In the genomic region with DNA sequence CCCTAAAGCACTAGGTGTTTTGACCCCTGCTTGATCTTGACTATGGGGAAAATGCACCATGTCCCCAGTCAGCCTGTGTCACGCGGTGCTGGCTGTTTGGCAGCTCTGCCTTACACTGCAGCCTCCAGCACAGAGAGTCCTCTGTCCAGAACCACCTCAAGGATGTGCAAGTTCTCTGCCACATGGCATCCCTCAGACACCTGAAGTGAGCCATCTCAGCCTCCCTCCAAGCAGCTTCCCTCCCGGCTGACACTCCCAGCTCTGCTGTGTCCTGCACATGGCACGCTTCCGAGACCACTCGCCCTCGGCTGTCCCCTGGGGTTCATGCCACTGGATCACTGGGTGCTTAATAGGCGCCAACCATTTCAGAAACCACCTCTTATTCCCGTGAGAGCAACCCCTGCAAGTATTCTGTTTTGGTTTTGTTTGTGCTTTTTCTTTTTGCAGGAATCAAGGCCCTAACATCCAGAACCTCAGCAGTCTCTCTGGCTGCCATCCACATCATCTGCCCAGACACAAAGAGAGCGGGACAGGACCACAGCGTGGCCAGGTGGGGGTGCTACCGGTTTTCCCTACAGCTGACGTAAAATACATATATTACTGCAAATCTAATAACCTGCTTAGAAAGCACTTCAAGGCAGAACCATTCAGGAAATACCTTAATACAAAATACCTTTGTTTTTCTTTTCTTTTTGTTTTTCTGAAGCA, we compare ENCODE assay signal across 8 cellular contexts. TPM values are rescaled to one million over a fixed set of nuclear protein-coding genes. Genes with fewer than 3 reads are reported as not detected.
DNase-seq lines count a peak whose midpoint lies in the region; ATAC-seq, FAIRE-seq and TF ChIP-seq lines count a peak whose summit lies in the region.

No MANE protein-coding gene starts in this region.

- TF ChIP-seq POLR2A in K562 (conservative IDR thresholded peaks at IDR 0.05) (no peak), upper lobe of left lung (IDR thresholded peaks at IDR 0.05) (no peak)

- H2AFZ ChIP-seq in K562 (ENCODE audit: low read depth, low read length): no peak overlapping the region

- DNase-seq in NCI-H2196 (lab: John Stamatoyannopoulos, UW; ENCODE audit: unreplicated experiment) (peak; percentile 47), K562 (ENCODE audit: extremely low read depth in 1 of 4, low spot score in 3 of 4) (peak; percentile 48 to 65 (median 64)), left colon (no peak), upper lobe of left lung (no peak), NCI-H146 (lab: John Stamatoyannopoulos, UW) (no peak), SW480 (ENCODE audit: low spot score) (no peak), cortex of kidney (lab: John Stamatoyannopoulos, UW) (no peak)

- WGBS in K562 (ENCODE audit: insufficient coverage, low coverage, missing lambda C conversion rate): 74% methylated on average over 13 of the region's 13 CpGs
- WGBS in upper lobe of left lung, 2 donors: 78 to 82% methylated on average over 11 to 13 of the region's 13 CpGs

- no peak overlapping the region for H3K4me3 ChIP-seq in BLaER1 treated with 17β-estradiol and CSF1 and Interleukin-3, amounts not matched to agents 10 nM and 100 nM
- no peak overlapping the region for H3K4me3 ChIP-seq in K562
- H3K4me3 ChIP-seq in upper lobe of left lung: no peak overlapping the region

- H3K9me3 ChIP-seq in BLaER1 treated with 17β-estradiol and CSF1 and Interleukin-3, amounts not matched to agents 10 nM and 100 nM (replicated peaks in 1 of 11): no peaks in the 10 kb centered on the region
- H3K9me3 ChIP-seq in K562 (replicated peaks; ENCODE audit: control insufficient read depth, insufficient read depth, low read depth, low read length): no peaks in the 10 kb centered on the region
- no peaks in the 10 kb centered on the region for H3K9me3 ChIP-seq in upper lobe of left lung

- POLR2A ChIA-PET in K562 (lab: Yijun Ruan, JAX): interaction anchor here (0.6 to 0.7 kb wide), 2 partner anchors 7 to 344 kb away, joined by 3 to 4 read pairs; no protein-coding TSS in a partner anchor

- in situ Hi-C loops in K562 (cut with MboI): no loop called here

- H3K4me2 ChIP-seq in BLaER1 treated with 17β-estradiol and CSF1 and Interleukin-3, amounts not matched to agents 10 nM and 100 nM: peak overlapping the region; percentile 54 to 91 (median 62); a peak in 20 of 22 replicates
- no peak overlapping the region for H3K4me2 ChIP-seq in K562 (ENCODE audit: insufficient read depth, low read length)

- H3K9ac ChIP-seq in BLaER1 treated with 17β-estradiol and CSF1 and Interleukin-3, amounts not matched to agents 10 nM and 100 nM: peak overlapping the region in 3 of 11 experiments; percentile 2 to 46 (median 8); a peak in 1 of 22 replicates
- H3K9ac ChIP-seq in K562 (ENCODE audit: insufficient read depth in 1 of 2, low read depth in 2 of 2, low read length in 2 of 2): peak overlapping the region in 1 of 2 experiments; percentile 71; a peak in 2 of 4 replicates

- peaks cover 81% of the 10 kb centered on the region for H3K79me2 ChIP-seq in K562 (ENCODE audit: control insufficient read depth, insufficient read depth, low read length)

- BruUV-seq in K562 (replicated peaks; lab: Mats Ljungman, UMichigan): no TSS peak

- no peaks in the 10 kb centered on the region for H3K27me3 ChIP-seq in BLaER1 treated with 17β-estradiol and CSF1 and Interleukin-3, amounts not matched to agents 10 nM and 100 nM
- H3K27me3 ChIP-seq in K562 (ENCODE audit: control insufficient read depth in 2 of 2, insufficient read depth in 2 of 2, low read length in 2 of 2) (no peaks in the 10 kb centered on the region), upper lobe of left lung (no peaks in the 10 kb centered on the region)

- TF ChIP-seq EP300 in K562 (IDR thresholded peaks at IDR 0.05; ENCODE audit: low read length) (no peak), upper lobe of left lung (IDR thresholded peaks at IDR 0.05) (no peak)

- ATAC-seq in K562 (peak; percentile 78), left colon (peak; percentile 20), upper lobe of left lung (ENCODE audit: low FRiP score in 2 of 2) (no peak)

- TF ChIP-seq RAD21 in K562 (CRISPR knock-in tag; conservative IDR thresholded peaks at IDR 0.05 in 1 of 2, IDR thresholded peaks at IDR 0.05 in 1 of 2): peak; percentile 24 to 74; a peak in 2 of 4 replicates

- peak; percentile 40 for FAIRE-seq in K562 (lab: Jason Lieb, UNC)

- intact Hi-C loops in K562 (cut with micrococcal nuclease): no loop called here
- intact Hi-C loops in left colon (cut with DNase I, micrococcal nuclease): no loop called here

- no peak overlapping the region for H3K27ac ChIP-seq in BLaER1 treated with 17β-estradiol and CSF1 and Interleukin-3, amounts not matched to agents 10 nM and 100 nM
- H3K27ac ChIP-seq in K562 (ENCODE audit: extremely low read depth, low read depth, low read length): no peak overlapping the region
- peak overlapping the region; percentile 71 to 88 (median 81) for H3K27ac ChIP-seq in upper lobe of left lung

- peaks cover 64 to 100% (median 90%) of the 10 kb centered on the region in 10 experiments for H3K4me1 ChIP-seq in BLaER1 treated with 17β-estradiol and CSF1 and Interleukin-3, amounts not matched to agents 10 nM and 100 nM
- H3K4me1 ChIP-seq in K562 (replicated peaks in 1 of 2; ENCODE audit: control insufficient read depth in 2 of 2, insufficient read depth in 2 of 2, low read length in 2 of 2) (peaks cover 15 to 20% of the 10 kb centered on the region in 2 experiments), upper lobe of left lung (peaks cover 64 to 86% (median 79%) of the 10 kb centered on the region in 4 donors)

- TF ChIP-seq CTCF in K562 (IDR thresholded peaks at IDR 0.05 in 2 of 3, conservative IDR thresholded peaks at IDR 0.05 in 1 of 3; ENCODE audit: insufficient read depth in 2 of 3, low read depth in 1 of 3, low read length in 3 of 3): peak; percentile 52 to 74 (median 70)
- no peak for TF ChIP-seq CTCF in upper lobe of left lung (IDR thresholded peaks at IDR 0.05)

- peaks cover 20 to 40% (median 30%) of the 10 kb centered on the region in 11 experiments; a peak in 20 of 22 replicates for H3K36me3 ChIP-seq in BLaER1 treated with 17β-estradiol and CSF1 and Interleukin-3, amounts not matched to agents 10 nM and 100 nM
- H3K36me3 ChIP-seq in K562 (ENCODE audit: control insufficient read depth, insufficient read depth, low read length) (peaks cover 29% of the 10 kb centered on the region), upper lobe of left lung (no peaks in the 10 kb centered on the region)

- no peaks in the 10 kb centered on the region for H3K9me1 ChIP-seq in K562 (ENCODE audit: control insufficient read depth, insufficient read depth, low read length)

- H4K20me1 ChIP-seq in BLaER1 treated with 17β-estradiol and CSF1 and Interleukin-3, amounts not matched to agents 10 nM and 100 nM: peaks cover 99 to 100% (median 100%) of the 10 kb centered on the region in 11 experiments
- peaks cover 59% of the 10 kb centered on the region for H4K20me1 ChIP-seq in K562 (replicated peaks; ENCODE audit: control insufficient read depth, insufficient read depth, low read length)

- CTCF ChIA-PET in K562 (lab: Yijun Ruan, JAX; ENCODE audit: low intra/inter-chr PET ratio): interaction anchor here (0.8 to 1.5 kb wide), 2 partner anchors 142 to 209 kb away, joined by 3 to 10 read pairs; no protein-coding TSS in a partner anchor

TF ChIP-seq in K562, 482 proteins besides CTCF, POLR2A, EP300 and RAD21 (continues in another document):
- TF ChIP-seq ZNF778 (CRISPR knock-in tag; IDR thresholded peaks at IDR 0.05) (no peak), NFE2L1 (tag; IDR thresholded peaks at IDR 0.05; ENCODE audit: borderline replicate concordance, low read depth) (no peak), RNF2 (IDR thresholded peaks at IDR 0.05) (no peak), XRCC5 (IDR thresholded peaks at IDR 0.05; ENCODE audit: low read depth, low read length) (no peak), WHSC1 (IDR thresholded peaks at IDR 0.05; ENCODE audit: low read length) (peak; percentile 66), SMC3 (conservative IDR thresholded peaks at IDR 0.05; ENCODE audit: insufficient read depth, low read depth, low read length) (peak; percentile 50), CXXC5 (CRISPR knock-in tag; IDR thresholded peaks at IDR 0.05) (no peak)
- TF ChIP-seq, protein P1, sequence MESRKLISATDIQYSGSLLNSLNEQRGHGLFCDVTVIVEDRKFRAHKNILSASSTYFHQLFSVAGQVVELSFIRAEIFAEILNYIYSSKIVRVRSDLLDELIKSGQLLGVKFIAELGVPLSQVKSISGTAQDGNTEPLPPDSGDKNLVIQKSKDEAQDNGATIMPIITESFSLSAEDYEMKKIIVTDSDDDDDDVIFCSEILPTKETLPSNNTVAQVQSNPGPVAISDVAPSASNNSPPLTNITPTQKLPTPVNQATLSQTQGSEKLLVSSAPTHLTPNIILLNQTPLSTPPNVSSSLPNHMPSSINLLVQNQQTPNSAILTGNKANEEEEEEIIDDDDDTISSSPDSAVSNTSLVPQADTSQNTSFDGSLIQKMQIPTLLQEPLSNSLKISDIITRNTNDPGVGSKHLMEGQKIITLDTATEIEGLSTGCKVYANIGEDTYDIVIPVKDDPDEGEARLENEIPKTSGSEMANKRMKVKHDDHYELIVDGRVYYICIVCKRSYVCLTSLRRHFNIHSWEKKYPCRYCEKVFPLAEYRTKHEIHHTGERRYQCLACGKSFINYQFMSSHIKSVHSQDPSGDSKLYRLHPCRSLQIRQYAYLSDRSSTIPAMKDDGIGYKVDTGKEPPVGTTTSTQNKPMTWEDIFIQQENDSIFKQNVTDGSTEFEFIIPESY (CRISPR knock-in tag; IDR thresholded peaks at IDR 0.05): 0 out of 2 replicates have a peak, but pooled peaks have one; percentile 45

RNA-seq across cellular contexts. Expression of a gene that starts 45.7 kb away (rescaled TPM):
- 58.6 and 64.0 TPM in 2 replicates for total RNA-seq in K562 (2011; cell fraction: chromatin; rRNA removed; ENCODE audit: low replicate concordance)
- 43.2 and 43.8 TPM in 2 replicates for total RNA-seq in K562 (2011; cell fraction: nucleolus; rRNA removed)
- 40.0 and 41.2 TPM in 2 replicates for total RNA-seq in K562 (2011; cell fraction: nucleoplasm; rRNA removed)
- total RNA-seq in K562 (2014; rRNA removed) (57.6 and 83.6 TPM in 2 replicates), K562 (2014; rRNA removed; fragmentation: Illumina TruSeq; extraction: Trizol) (131 and 133 TPM in 2 replicates), K562 (2015; rRNA removed; fragmentation: Illumina TruSeq; extraction: Trizol) (147 and 148 TPM in 2 replicates), K562 (2021) (237 and 241 TPM in 2 replicates), left colon (100 to 1,000 TPM; 340 to 367 TPM), upper lobe of left lung (100 to 1,000 TPM in 5 of 6 donors, 10 to 100 TPM in 1; 96.4 to 303 (median 144) TPM)
- polyA plus RNA-seq in K562 (2011; rRNA removed) (119 and 122 TPM in 2 replicates), K562 (2014; fragmentation: Illumina TruSeq; extraction: Trizol) (259 and 297 TPM in 2 replicates), K562 (2014; fragmentation: Nextera tagmentation; extraction: Ambion mirVana) (100 to 1,000 TPM in 1 of 2 experiments, 10 to 100 TPM in 1; 70.0 to 115 TPM), K562 (2014; rRNA removed) (125 and 134 TPM in 2 replicates)
- 110 and 143 TPM in 2 replicates for polyA plus RNA-seq in K562 (2011; cell fraction: cytosol; rRNA removed)
- 38.1 and 62.3 TPM in 2 replicates for polyA plus RNA-seq in K562 (2011; cell fraction: nucleus; rRNA removed)
- polyA plus RNA-seq in K562 (2012): 277 and 310 TPM in 2 replicates
- 103 TPM in 2 replicates for polyA minus RNA-seq in K562 (2011; rRNA and poly(A)+ RNA removed)
- 60.0 and 82.1 TPM in 2 replicates for polyA minus RNA-seq in K562 (2011; cell fraction: cytosol; rRNA and poly(A)+ RNA removed)
- 10.9 and 20.8 TPM in 2 replicates for polyA minus RNA-seq in K562 (2011; cell fraction: nucleus; rRNA and poly(A)+ RNA removed)

Comparison
In these comparisons a context has a peak if more than half of its experiments do, and no peak if none do; other contexts are left out.
1. H3K27ac ChIP-seq: peak in upper lobe of left lung (4 of 4); none in BLaER1 treated with 17β-estradiol and CSF1 and Interleukin-3, amounts not matched to agents 10 nM and 100 nM (0 of 11) and K562 (single experiment).
2. DNase-seq: peak in NCI-H2196 (single experiment) and K562 (4 of 4); none in left colon (0 of 2), upper lobe of left lung (0 of 2), NCI-H146 (single experiment), SW480 (single experiment) and cortex of kidney (single experiment).
3. ATAC-seq: peak in K562 (single experiment) and left colon (single experiment); none in upper lobe of left lung (0 of 2).
4. CTCF ChIP-seq: peak in K562 (3 of 3); none in upper lobe of left lung (0 of 6).